33 cellular contexts compared by ENCODE assay signal in the genomic region with DNA sequence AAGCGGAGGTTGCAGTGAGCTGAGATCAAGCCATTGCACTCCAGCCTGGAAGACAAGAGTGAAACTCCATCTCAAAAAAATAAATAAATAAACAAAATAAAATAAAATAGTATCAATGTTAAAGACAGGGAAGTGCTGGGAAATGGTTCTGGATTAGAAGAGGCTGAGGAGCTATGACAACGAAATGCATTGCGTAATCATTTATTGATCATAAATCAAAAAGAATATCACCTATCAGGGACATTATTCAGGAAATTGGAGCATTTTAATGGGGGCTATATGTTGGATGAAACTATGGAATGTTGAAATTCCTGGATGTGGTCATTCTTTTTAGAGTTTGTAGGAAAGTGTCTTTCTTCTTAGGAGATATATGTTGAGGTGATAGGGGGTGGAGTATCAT. TPM values are rescaled to one million over a fixed set of nuclear protein-coding genes. Genes with fewer than 3 reads are reported as not detected.
"Had no signal": no experiment of that assay in that cellular context is flagged by ENCODE, and none has a peak within 500 bp of the region (broad histone marks: within the 10 kb centered on the region; RNA-seq: fewer than 3 reads in every experiment).

No MANE protein-coding gene starts in this region.

- H3K4me3 ChIP-seq: adrenal gland, body of pancreas, cardiac muscle cell had no signal

- FAIRE-seq: astrocyte, bronchial epithelial cell had no signal

- ATAC-seq: activated CD4-positive, CD25-positive, alpha-beta regulatory T cell treated with anti-CD3 and anti-CD28 coated beads, Interleukin-2, amount 50 U/mL, for 24 hours; activated CD8-positive, alpha-beta T cell treated with anti-CD3 and anti-CD28 coated beads for 36 hours; activated T-cell treated with anti-CD3 and anti-CD28 coated beads, Interleukin-2, amount 50 U/mL, for 4 hours; activated T-cell treated with anti-CD3 and anti-CD28 coated beads, Interleukin-2, amount 50 U/mL, for 72 hours; activated T-helper 17 cell treated with anti-CD3 and anti-CD28 coated beads, Interleukin-2, amount 50 U/mL, for 72 hours; body of pancreas; WTC11 had no signal

- H3K36me3 ChIP-seq: adrenal gland, cardiac muscle cell, WERI-Rb-1 had no signal

- H3K9me3 ChIP-seq: adrenal gland, body of pancreas had no signal

- H3K4me1 ChIP-seq: adrenal gland, body of pancreas had no signal

- H3K27me3 ChIP-seq: adrenal gland, body of pancreas, cardiac muscle cell had no signal

- DNase-seq: activated CD4-positive, alpha-beta memory T cell treated with anti-CD3 and anti-CD28 coated beads for 36 hours; activated CD4-positive, alpha-beta T cell treated with anti-CD3 and anti-CD28 coated beads for 4 hours; activated CD4-positive, alpha-beta T cell treated with anti-CD3 and anti-CD28 coated beads, Interleukin-2, amount 10 ng/mL, durations not matched to agents 24 days and 14 days; activated CD4-positive, alpha-beta T cell treated with anti-CD3 and anti-CD28 coated beads, Interleukin-2, amount 50 U/mL, for 1 hour; activated CD4-positive, alpha-beta T cell treated with anti-CD3 and anti-CD28 coated beads, Interleukin-2, amount 50 U/mL, for 4 hours; activated CD4-positive, CD25-positive, alpha-beta regulatory T cell; activated CD8-positive, alpha-beta memory T cell treated with anti-CD3 and anti-CD28 coated beads, Interleukin-2, amount 50 U/mL, for 4 hours; activated CD8-positive, alpha-beta T cell treated with anti-CD3 and anti-CD28 coated beads for 36 hours; activated effector memory CD4-positive, alpha-beta T cell treated with anti-CD3 and anti-CD28 coated beads, Interleukin-2, amount 50 U/mL, for 16 hours; activated gamma-delta T cell treated with Interleukin-2 at 50 U/mL for 16 hours; activated naive CD4-positive, alpha-beta T cell; activated naive CD4-positive, alpha-beta T cell treated with anti-CD3 and anti-CD28 coated beads for 36 hours; activated naive CD8-positive, alpha-beta T cell treated with anti-CD3 and anti-CD28 coated beads for 36 hours; activated T-cell treated with anti-CD3 and anti-CD28 coated beads for 4 hours; activated T-cell treated with anti-CD3 and anti-CD28 coated beads, Interleukin-2, amount 50 U/mL, for 1 hour; activated T-cell treated with anti-CD3 and anti-CD28 coated beads, Interleukin-2, amount 50 U/mL, for 4 hours; activated T-cell treated with anti-CD3 and anti-CD28 coated beads, Interleukin-2, amount 50 U/mL, for 72 hours; adrenal gland; amniotic stem cell; aorta; body of pancreas; caudate nucleus; cerebellar nuclear complex; T-helper 1 cell; T-helper 2 cell; T-helper 9 cell; WERI-Rb-1 had no signal

- H3K27ac ChIP-seq: adrenal gland, body of pancreas, cardiac muscle cell, WERI-Rb-1 had no signal

RNA-seq across cellular contexts. Expression of gene KCNG3, which starts 43.7 kb away (rescaled TPM):
- total RNA-seq: activated CD4-positive, alpha-beta memory T cell treated with anti-CD3 and anti-CD28 coated beads for 36 hours; activated T-helper 17 cell treated with anti-CD3 and anti-CD28 coated beads, Interleukin-2, amount 50 U/mL, for 72 hours; bronchial epithelial cell had no signal
- polyA plus RNA-seq: aorta, cardiac muscle cell had no signal
